Comparison of ENCODE assay signal across 1 cellular context in genomic region chr9:78004478-78005229, GRCh38.
TF ChIP-seq lines count a peak whose summit lies in the region.

No MANE protein-coding gene starts in this region.

TF ChIP-seq in HepG2, 621 proteins besides CTCF, POLR2A, EP300 and RAD21 (continued from another document and continues in another):
- TF ChIP-seq NCOR1 (IDR thresholded peaks at IDR 0.05; ENCODE audit: borderline replicate concordance, low read length) (peak; percentile 44; the same call in 1 of the 2 replicates), ARNT2 (CRISPR knock-in tag; IDR thresholded peaks at IDR 0.05; ENCODE audit: low read depth) (no peak), ZNF33A (CRISPR knock-in tag; IDR thresholded peaks at IDR 0.05; ENCODE audit: borderline replicate concordance) (no peak), GATAD2A (CRISPR knock-in tag; IDR thresholded peaks at IDR 0.05) (peak; percentile 80), KLF13 (CRISPR knock-in tag; IDR thresholded peaks at IDR 0.05) (no peak), HNRNPUL1 (IDR thresholded peaks at IDR 0.05; ENCODE audit: low read depth, low read length) (no peak), EHMT2 (IDR thresholded peaks at IDR 0.05; ENCODE audit: borderline replicate concordance, low read depth, low read length) (peak; percentile 43; the same call in 1 of the 2 replicates), HOMEZ (CRISPR knock-in tag; IDR thresholded peaks at IDR 0.05; ENCODE audit: low read depth) (peak; percentile 95), HNF1A (IDR thresholded peaks at IDR 0.05; ENCODE audit: low read depth) (no peak), HNF1A (CRISPR knock-in tag; IDR thresholded peaks at IDR 0.05; ENCODE audit: borderline replicate concordance) (no peak), SKI (IDR thresholded peaks at IDR 0.05; ENCODE audit: partially characterized antibody) (peak; percentile 27), THAP11 (CRISPR knock-in tag; IDR thresholded peaks at IDR 0.05) (peak; percentile 43; the same call in 1 of the 2 replicates), HDAC2 (CRISPR knock-in tag; IDR thresholded peaks at IDR 0.05) (peak; percentile 32; the same call in 1 of the 2 replicates), ZNF691 (CRISPR knock-in tag; IDR thresholded peaks at IDR 0.05; ENCODE audit: borderline replicate concordance, low read depth) (no peak), ZNF280D (CRISPR knock-in tag; IDR thresholded peaks at IDR 0.05) (0 out of 2 replicates have a peak, but pooled peaks have one; percentile 39), ARID3A (IDR thresholded peaks at IDR 0.05; ENCODE audit: low read depth, low read length) (peak; percentile 93), ZSCAN5A (CRISPR knock-in tag; IDR thresholded peaks at IDR 0.05; ENCODE audit: borderline replicate concordance) (no peak), ATF2 (CRISPR knock-in tag; IDR thresholded peaks at IDR 0.05) (peak; percentile 66; the same call in 1 of the 2 replicates), RXRB (CRISPR knock-in tag; IDR thresholded peaks at IDR 0.05; ENCODE audit: borderline replicate concordance) (peak; percentile 72; the same call in 1 of the 2 replicates), ZNF142 (CRISPR knock-in tag; IDR thresholded peaks at IDR 0.05) (no peak), ZBTB2 (CRISPR knock-in tag; IDR thresholded peaks at IDR 0.05; ENCODE audit: low read depth) (no peak), ZNF839 (CRISPR knock-in tag; IDR thresholded peaks at IDR 0.05; ENCODE audit: borderline replicate concordance) (no peak), TEAD3 (CRISPR knock-in tag; optimal IDR thresholded peaks at IDR 0.05; ENCODE audit: borderline replicate concordance) (peak; percentile 70), MIER2 (CRISPR knock-in tag; IDR thresholded peaks at IDR 0.05) (no peak), TCF7 (IDR thresholded peaks at IDR 0.05; ENCODE audit: low read depth) (0 out of 2 replicates have a peak, but pooled peaks have one; percentile 12), FOXP4 (CRISPR knock-in tag; IDR thresholded peaks at IDR 0.05) (0 out of 2 replicates have a peak, but pooled peaks have one; percentile 53), FOSL2 (CRISPR knock-in tag; IDR thresholded peaks at IDR 0.05) (peak; percentile 48), ZSCAN9 (CRISPR knock-in tag; IDR thresholded peaks at IDR 0.05; ENCODE audit: borderline replicate concordance) (peak; percentile 32; the same call in 1 of the 2 replicates)
